Comparison of ENCODE assay signal across 1 cellular context in genomic region chr19:48569814-48570213, GRCh38.
TF ChIP-seq lines count a peak whose summit lies in the region.

No MANE protein-coding gene starts in this region.

TF ChIP-seq in HepG2, 621 proteins besides CTCF, POLR2A, EP300 and RAD21:
- TF ChIP-seq ZBTB39 (CRISPR knock-in tag; IDR thresholded peaks at IDR 0.05) (no peak), ZNF143 (CRISPR knock-in tag; IDR thresholded peaks at IDR 0.05) (no peak), HIVEP1 (CRISPR knock-in tag; IDR thresholded peaks at IDR 0.05) (no peak), ZNF180 (CRISPR knock-in tag; IDR thresholded peaks at IDR 0.05; ENCODE audit: borderline replicate concordance, low read depth) (no peak), SIN3A (IDR thresholded peaks at IDR 0.05; ENCODE audit: borderline replicate concordance, low read depth, low read length) (no peak), ZFP41 (CRISPR knock-in tag; IDR thresholded peaks at IDR 0.05; ENCODE audit: borderline replicate concordance) (no peak), ZNF660 (CRISPR knock-in tag; IDR thresholded peaks at IDR 0.05; ENCODE audit: borderline replicate concordance, low read depth) (no peak), ZNF619 (CRISPR knock-in tag; IDR thresholded peaks at IDR 0.05) (no peak)
- TF ChIP-seq, protein P1, sequence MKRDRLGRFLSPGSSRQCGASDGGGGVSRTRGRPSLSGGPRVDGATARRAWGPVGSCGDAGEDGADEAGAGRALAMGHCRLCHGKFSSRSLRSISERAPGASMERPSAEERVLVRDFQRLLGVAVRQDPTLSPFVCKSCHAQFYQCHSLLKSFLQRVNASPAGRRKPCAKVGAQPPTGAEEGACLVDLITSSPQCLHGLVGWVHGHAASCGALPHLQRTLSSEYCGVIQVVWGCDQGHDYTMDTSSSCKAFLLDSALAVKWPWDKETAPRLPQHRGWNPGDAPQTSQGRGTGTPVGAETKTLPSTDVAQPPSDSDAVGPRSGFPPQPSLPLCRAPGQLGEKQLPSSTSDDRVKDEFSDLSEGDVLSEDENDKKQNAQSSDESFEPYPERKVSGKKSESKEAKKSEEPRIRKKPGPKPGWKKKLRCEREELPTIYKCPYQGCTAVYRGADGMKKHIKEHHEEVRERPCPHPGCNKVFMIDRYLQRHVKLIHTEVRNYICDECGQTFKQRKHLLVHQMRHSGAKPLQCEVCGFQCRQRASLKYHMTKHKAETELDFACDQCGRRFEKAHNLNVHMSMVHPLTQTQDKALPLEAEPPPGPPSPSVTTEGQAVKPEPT (CRISPR knock-in tag; IDR thresholded peaks at IDR 0.05; ENCODE audit: low read depth): no peak
